In genomic region chr13:93727301-93728141, GRCh38 we compare ENCODE assay signal across 1 cellular context.
TF ChIP-seq lines count a peak whose summit lies in the region.

No MANE protein-coding gene starts in this region.

TF ChIP-seq in GM23338, 12 proteins besides CTCF, POLR2A, EP300 and RAD21 (continued from another document):
- TF ChIP-seq ZNF462 (CRISPR knock-in tag; IDR thresholded peaks at IDR 0.05) = no peak
- no peak for TF ChIP-seq EZH2phosphoT487 (IDR thresholded peaks at IDR 0.05; ENCODE audit: unreplicated experiment)
- no peak for TF ChIP-seq NANOG (IDR thresholded peaks at IDR 0.05; ENCODE audit: borderline replicate concordance)
- no peak for TF ChIP-seq CREB1 (CRISPR knock-in tag; IDR thresholded peaks at IDR 0.05; ENCODE audit: low read depth)
- TF ChIP-seq JUNB (IDR thresholded peaks at IDR 0.05; ENCODE audit: unreplicated experiment) = no peak
